Comparison of ENCODE assay signal across 8 cellular contexts in the genomic region with DNA sequence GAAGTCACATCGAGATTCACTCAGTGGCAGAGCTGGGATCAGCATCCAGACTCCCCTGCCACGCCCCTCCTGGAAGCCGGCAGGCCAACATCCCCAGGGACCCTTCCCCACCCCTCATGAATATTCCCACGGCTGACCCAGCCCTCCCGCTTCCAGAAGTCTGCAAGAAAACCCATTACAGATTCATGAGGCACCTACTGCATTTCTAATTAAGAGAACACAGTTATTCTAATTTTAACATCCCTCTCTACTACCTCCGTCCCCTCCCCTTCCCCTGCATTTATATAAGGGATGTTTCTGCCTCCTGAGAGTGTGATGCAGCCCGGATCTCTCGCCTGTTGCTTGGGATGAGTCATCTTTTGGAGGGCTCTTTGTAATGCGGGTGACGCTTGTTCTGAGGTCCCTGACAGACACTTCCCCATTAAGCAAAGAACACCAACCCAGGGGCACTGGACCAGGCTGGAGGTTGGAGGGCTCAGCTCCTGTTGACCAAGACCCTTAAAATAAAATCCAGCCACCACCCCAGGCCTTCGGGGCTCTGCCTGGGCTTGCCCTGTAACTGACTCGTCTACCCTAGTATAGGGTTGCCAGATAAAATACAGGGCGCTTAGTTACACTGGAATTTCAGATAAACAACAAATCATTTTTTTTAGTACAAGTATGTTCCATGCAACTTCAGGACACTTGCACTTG.
A peak's percentile ranks its signal among the peaks of the same experiment; 100 is the strongest.
DNase-seq lines count a peak whose midpoint lies in the region; ATAC-seq, FAIRE-seq and TF ChIP-seq lines count a peak whose summit lies in the region.

No MANE protein-coding gene starts in this region.

- H3K27me3 ChIP-seq in MG63 (no peaks in the 10 kb centered on the region), GM12878 (replicated peaks in 1 of 2; ENCODE audit: control insufficient read depth in 2 of 2, insufficient read depth in 2 of 2, low read length in 1 of 2) (no peaks in the 10 kb centered on the region)

- H3K9me3 ChIP-seq in MG63, result no peaks in the 10 kb centered on the region
- no peaks in the 10 kb centered on the region for H3K9me3 ChIP-seq in GM12878 (replicated peaks; ENCODE audit: control insufficient read depth, insufficient read depth, low read length)

- H3K27ac Mint-ChIP-seq in activated naive CD4-positive, alpha-beta T cell treated with anti-CD3 and anti-CD28 coated beads, Interleukin-2, amount 50 U/mL, for 72 hours, result peak overlapping the region in 1 of 2 donors; percentile 11
- H3K27ac Mint-ChIP-seq in natural killer cell treated with Interleukin-12 subunit alpha and Interleukin-12 subunit beta and Interleukin-15 and Interleukin-18, amount 100 ng/mL, for 72 hours, result no peak overlapping the region

- BruUV-seq in GM12878 (replicated peaks; lab: Mats Ljungman, UMichigan), result no TSS peak

- peaks cover 7 to 9% of the 10 kb centered on the region in 2 donors for H3K4me1 Mint-ChIP-seq in natural killer cell treated with Interleukin-12 subunit alpha and Interleukin-12 subunit beta and Interleukin-15 and Interleukin-18, amount 100 ng/mL, for 72 hours (ENCODE audit: low read depth in 2 of 2)

- no peaks in the 10 kb centered on the region for H3K79me2 ChIP-seq in GM12878 (ENCODE audit: control insufficient read depth, insufficient read depth, low read length)

- RAD21 ChIA-PET in GM12878 (lab: Charles Lee; ENCODE audit: unreplicated experiment), result interaction anchor here (0.9 to 1.6 kb wide), 5 partner anchors 31 to 113 kb away, joined by 3 to 5 read pairs (median 3); no protein-coding TSS in a partner anchor

- no peak for TF ChIP-seq POLR2A in GM12878 (IDR thresholded peaks at IDR 0.05; ENCODE audit: low read depth, low read length)
- TF ChIP-seq POLR2A in lower leg skin (IDR thresholded peaks at IDR 0.05), result no peak

- SMC1A ChIA-PET in GM12878 (lab: Charles Lee; ENCODE audit: uncharacterized antibody, unreplicated experiment), result interaction anchor here (0.7 to 2.5 kb wide), 4 partner anchors 9 to 151 kb away, joined by 3 to 8 read pairs (median 4); no protein-coding TSS in a partner anchor

- H3K9me3 Mint-ChIP-seq in activated naive CD4-positive, alpha-beta T cell treated with anti-CD3 and anti-CD28 coated beads, Interleukin-2, amount 50 U/mL, for 72 hours, result no peaks in the 10 kb centered on the region
- no peaks in the 10 kb centered on the region for H3K9me3 Mint-ChIP-seq in natural killer cell treated with Interleukin-12 subunit alpha and Interleukin-12 subunit beta and Interleukin-15 and Interleukin-18, amount 100 ng/mL, for 72 hours

- DNase-seq in activated naive CD4-positive, alpha-beta T cell treated with anti-CD3 and anti-CD28 coated beads, Interleukin-2, amount 50 U/mL, for 72 hours (ENCODE audit: low spot score in 2 of 2), result no peak
- DNase-seq in activated naive CD4-positive, alpha-beta T cell treated with anti-CD3 and anti-CD28 coated beads, Interleukin-2, amount 50 U/mL, for 16 hours, result no peak
- DNase-seq in MG63, result peak; percentile 18
- DNase-seq in GM12878 (ENCODE audit: low read depth, low spot score), result peak; percentile 28
- no peak for DNase-seq in natural killer cell treated with Interleukin-12 subunit alpha and Interleukin-12 subunit beta and Interleukin-15 and Interleukin-18, amount 100 ng/mL, for 72 hours (ENCODE audit: low spot score)
- DNase-seq in C1 segment of cervical spinal cord (lab: John Stamatoyannopoulos, UW), result no peak
- DNase-seq in stimulated activated CD4-positive, alpha-beta T cell treated with anti-CD3 and anti-CD28 coated beads, Interleukin-4, amount 100 ng/mL, for 4 hours, result no peak
- no peak for DNase-seq in lower leg skin (ENCODE audit: low spot score in 2 of 2)

- no peaks in the 10 kb centered on the region for H4K20me1 ChIP-seq in GM12878 (ENCODE audit: control insufficient read depth, insufficient read depth)

- peaks cover 7 to 9% of the 10 kb centered on the region in 2 donors for H3K27me3 Mint-ChIP-seq in natural killer cell treated with Interleukin-12 subunit alpha and Interleukin-12 subunit beta and Interleukin-15 and Interleukin-18, amount 100 ng/mL, for 72 hours

- H3K27ac ChIP-seq in GM12878 (ENCODE audit: control insufficient read depth, insufficient read depth), result no peak overlapping the region

- no peak for TF ChIP-seq CTCF in GM12878 (IDR thresholded peaks at IDR 0.05 in 2 of 3, conservative IDR thresholded peaks at IDR 0.05 in 1 of 3; ENCODE audit: control insufficient read depth in 2 of 3, extremely low read depth in 1 of 3, insufficient read depth in 1 of 3, low read depth in 3 of 3, low read length in 3 of 3)
- TF ChIP-seq CTCF in lower leg skin (IDR thresholded peaks at IDR 0.05), result no peak

- intact Hi-C loops in GM12878 (cut with micrococcal nuclease; ENCODE audit: unreplicated experiment), result no loop called here
- intact Hi-C loops in lower leg skin (cut with DNase I; ENCODE audit: low total_unique reads), result no loop called here

- H3K36me3 ChIP-seq in MG63 (no peaks in the 10 kb centered on the region), GM12878 (ENCODE audit: control insufficient read depth in 2 of 2, insufficient read depth in 2 of 2, low read length in 1 of 2) (no peaks in the 10 kb centered on the region)

- POLR2A ChIA-PET in GM12878 (lab: Charles Lee), result interaction anchor here (1.0 kb wide), 2 partner anchors 23 to 115 kb away, joined by 3 read pairs; no protein-coding TSS in a partner anchor

- H3K4me3 ChIP-seq in MG63 (no peak overlapping the region), GM12878 (no peak overlapping the region), lower leg skin (ENCODE audit: low read depth, poor library complexity, severe bottlenecking) (no peak overlapping the region)

- peaks cover 4% of the 10 kb centered on the region for H3K4me1 ChIP-seq in GM12878 (ENCODE audit: control insufficient read depth, insufficient read depth, low read length)

- H3K36me3 Mint-ChIP-seq in activated naive CD4-positive, alpha-beta T cell treated with anti-CD3 and anti-CD28 coated beads, Interleukin-2, amount 50 U/mL, for 72 hours, result no peaks in the 10 kb centered on the region
- no peaks in the 10 kb centered on the region for H3K36me3 Mint-ChIP-seq in natural killer cell treated with Interleukin-12 subunit alpha and Interleukin-12 subunit beta and Interleukin-15 and Interleukin-18, amount 100 ng/mL, for 72 hours

- no peak overlapping the region for H2AFZ ChIP-seq in GM12878 (ENCODE audit: control insufficient read depth, low read depth, low read length)

- no peak for TF ChIP-seq EP300 in GM12878 (IDR thresholded peaks at IDR 0.05; ENCODE audit: borderline replicate concordance in 1 of 2, control insufficient read depth in 1 of 2, low read depth in 2 of 2, low read length in 2 of 2)

- no peak overlapping the region for H3K4me3 Mint-ChIP-seq in natural killer cell treated with Interleukin-12 subunit alpha and Interleukin-12 subunit beta and Interleukin-15 and Interleukin-18, amount 100 ng/mL, for 72 hours

- no peak overlapping the region for H3K9ac ChIP-seq in GM12878 (ENCODE audit: control insufficient read depth, insufficient read depth, low read length)

- FAIRE-seq in GM12878 (lab: Jason Lieb, UNC), result peak; percentile 56

- 9% methylated on average over 12 of the region's 13 CpGs for WGBS in GM12878 (ENCODE audit: insufficient coverage, insufficient replicate concordance, low lambda C conversion rate, missing lambda C conversion rate)
- 22 to 28% methylated on average over 13 of the region's 13 CpGs for WGBS in lower leg skin, 2 donors

- in situ Hi-C loops in GM12878 (cut with MboI), result no loop called here

- no peak for TF ChIP-seq RAD21 in GM12878 (IDR thresholded peaks at IDR 0.05; ENCODE audit: insufficient read depth, low read depth, low read length)

- CTCF ChIA-PET in GM12878 (lab: Yijun Ruan, JAX), result interaction anchor here (1.5 to 2.4 kb wide), 4 partner anchors 31 to 210 kb away, joined by 6 to 10 read pairs (median 8); no protein-coding TSS in a partner anchor

- 0 out of 2 replicates have a peak overlapping the region, but pooled peaks have one; percentile 7 for H3K4me2 ChIP-seq in GM12878 (ENCODE audit: control insufficient read depth, insufficient read depth)

- peak; percentile 37 to 85 for ATAC-seq in activated naive CD4-positive, alpha-beta T cell treated with anti-CD3 and anti-CD28 coated beads, Interleukin-2, amount 50 U/mL, for 72 hours
- ATAC-seq in GM12878, result peak; percentile 86
- ATAC-seq in natural killer cell treated with Interleukin-12 subunit alpha and Interleukin-12 subunit beta and Interleukin-15 and Interleukin-18, amount 100 ng/mL, for 72 hours, result peak; percentile 60 to 69

TF ChIP-seq in GM12878, 131 proteins besides CTCF, POLR2A, EP300 and RAD21 (continues in another document):
- TF ChIP-seq IKZF2 (IDR thresholded peaks at IDR 0.05) (peak in 1 of 2 experiments; percentile 41; a peak in 2 of 4 replicates), PKNOX1 (IDR thresholded peaks at IDR 0.05) (peak; percentile 67), BHLHE40 (IDR thresholded peaks at IDR 0.05; ENCODE audit: borderline replicate concordance in 1 of 2, low read depth in 2 of 2, low read length in 1 of 2) (peak in 1 of 2 experiments; percentile 13; a peak in 1 of 4 replicates), MYC (IDR thresholded peaks at IDR 0.05; ENCODE audit: insufficient read depth, insufficient read length, insufficient replicate concordance, low read length, severe bottlenecking) (no peak), SPI1 (IDR thresholded peaks at IDR 0.05; ENCODE audit: borderline replicate concordance, insufficient read depth, low read depth, low read length) (peak; percentile 62; the same call in 1 of the 2 replicates), MEF2B (IDR thresholded peaks at IDR 0.05; ENCODE audit: partially characterized antibody, poor library complexity, severe bottlenecking) (peak; percentile 12), JUND (IDR thresholded peaks at IDR 0.05; ENCODE audit: low read depth, low read length) (peak; percentile 40; the same call in 1 of the 2 replicates), ATF7 (IDR thresholded peaks at IDR 0.05; ENCODE audit: low read depth) (peak; percentile 65), JUNB (IDR thresholded peaks at IDR 0.05) (peak; percentile 26; the same call in 1 of the 2 replicates)

Comparison
In these comparisons a context has a peak if more than half of its experiments do, and no peak if none do; other contexts are left out.
1. DNase-seq: peak in MG63 (single experiment) and GM12878 (single experiment); none in activated naive CD4-positive, alpha-beta T cell treated with anti-CD3 and anti-CD28 coated beads, Interleukin-2, amount 50 U/mL, for 72 hours (0 of 2), activated naive CD4-positive, alpha-beta T cell treated with anti-CD3 and anti-CD28 coated beads, Interleukin-2, amount 50 U/mL, for 16 hours (single experiment), natural killer cell treated with Interleukin-12 subunit alpha and Interleukin-12 subunit beta and Interleukin-15 and Interleukin-18, amount 100 ng/mL, for 72 hours (single experiment), C1 segment of cervical spinal cord (0 of 14), stimulated activated CD4-positive, alpha-beta T cell treated with anti-CD3 and anti-CD28 coated beads, Interleukin-4, amount 100 ng/mL, for 4 hours (0 of 2) and lower leg skin (0 of 2).
2. Peak in every context shown above with its lines, with median percentiles within 50 percentile points of each other: ATAC-seq.